ENCODE assay signal across 8 cellular contexts in genomic region chr17:37220609-37220953, GRCh38.
DNase-seq lines count a peak whose midpoint lies in the region; TF ChIP-seq lines count a peak whose summit lies in the region.

No MANE protein-coding gene starts in this region.

- no peak overlapping the region for H3K27ac Mint-ChIP-seq in Caco-2 (ENCODE audit: unreplicated experiment)
- H3K27ac Mint-ChIP-seq in glutamatergic neuron (ENCODE audit: unreplicated experiment), result no peak overlapping the region

- no peaks in the 10 kb centered on the region for H3K9me3 Mint-ChIP-seq in Caco-2 (ENCODE audit: unreplicated experiment)
- no peaks in the 10 kb centered on the region for H3K9me3 Mint-ChIP-seq in glutamatergic neuron (ENCODE audit: unreplicated experiment)

- no peak for TF ChIP-seq EP300 in transverse colon (IDR thresholded peaks at IDR 0.05; ENCODE audit: low read depth)

- DNase-seq in Caco-2 (peak in 1 of 2 experiments; percentile 29), HT-29 (ENCODE audit: low spot score) (peak; percentile 18), UCSD-AML1 (lab: John Stamatoyannopoulos, UW; ENCODE audit: unreplicated experiment) (peak; percentile 12), glutamatergic neuron (peak; percentile 55), transverse colon (peak; percentile 9), NCI-H226 (no peak), NCI-H128 (lab: John Stamatoyannopoulos, UW; ENCODE audit: unreplicated experiment) (no peak)
- DNase-seq in effector CD4-positive, alpha-beta T cell, result no peak

- H3K4me3 Mint-ChIP-seq in Caco-2 (ENCODE audit: unreplicated experiment), result no peak overlapping the region
- no peak overlapping the region for H3K4me3 Mint-ChIP-seq in glutamatergic neuron (ENCODE audit: unreplicated experiment)

- H3K36me3 ChIP-seq in Caco-2 (ENCODE audit: control insufficient read depth, insufficient read depth, low read length) (peaks cover 2% of the 10 kb centered on the region; the same call in 1 of the 2 replicates), transverse colon (peaks cover 0 to 33% (median 15%) of the 10 kb centered on the region in 4 donors)

- no peak overlapping the region for H3K27ac ChIP-seq in transverse colon

- POLR2A ChIA-PET in Caco-2 (lab: Charles Lee), result no interaction called here

- H3K4me1 ChIP-seq in Caco-2 (no peaks in the 10 kb centered on the region), transverse colon (no peaks in the 10 kb centered on the region)

- in situ Hi-C loops in transverse colon (cut with MboI; ENCODE audit: low pct_ligation_motif_present in 1 of 4, low pct_unique_long_range_greater_than_20kb in 1 of 4, low sequenced_read_pairs in 3 of 4), result loop anchor here in 1 of 4 donors (25.0 kb wide), 1 partner anchor 108 kb away; no protein-coding TSS in a partner anchor

- no peak for TF ChIP-seq POLR2A in transverse colon (IDR thresholded peaks at IDR 0.05)

- H3K27me3 Mint-ChIP-seq in Caco-2 (ENCODE audit: insufficient read depth, unreplicated experiment) (no peaks in the 10 kb centered on the region), glutamatergic neuron (ENCODE audit: unreplicated experiment) (no peaks in the 10 kb centered on the region)

- 43% methylated on average over 1 of the region's 1 CpG; no CpG with 5 or more reads in 1 of the 2 donors for WGBS in transverse colon (ENCODE audit: low coverage in 1 of 2), 2 donors

- H3K4me3 ChIP-seq in Caco-2 (ENCODE audit: low read depth, low read length) (no peak overlapping the region), transverse colon (no peak overlapping the region)

- peak; percentile 19 to 43 for TF ChIP-seq CTCF in Caco-2 (IDR thresholded peaks at IDR 0.05; ENCODE audit: insufficient read depth in 1 of 2, low read depth in 1 of 2, low read length in 1 of 2, severe bottlenecking in 1 of 2, unreplicated experiment in 1 of 2)
- no peak for TF ChIP-seq CTCF in glutamatergic neuron (IDR thresholded peaks at IDR 0.05; ENCODE audit: partially characterized antibody, unreplicated experiment)
- TF ChIP-seq CTCF in transverse colon (IDR thresholded peaks at IDR 0.05), result no peak

- no peaks in the 10 kb centered on the region for H3K27me3 ChIP-seq in Caco-2 (replicated peaks; ENCODE audit: control insufficient read depth, insufficient read depth, low read length)
- H3K27me3 ChIP-seq in transverse colon, result no peaks in the 10 kb centered on the region

- no TSS peak for BruUV-seq in Caco-2 (replicated peaks; lab: Mats Ljungman, UMichigan)

- H3K4me1 Mint-ChIP-seq in Caco-2 (ENCODE audit: low read depth, unreplicated experiment) (peaks cover 5% of the 10 kb centered on the region), glutamatergic neuron (ENCODE audit: low read depth, unreplicated experiment) (no peaks in the 10 kb centered on the region)

- H3K9me3 ChIP-seq in Caco-2 (no peaks in the 10 kb centered on the region), transverse colon (no peaks in the 10 kb centered on the region)

- intact Hi-C loops in Caco-2 (cut with micrococcal nuclease; ENCODE audit: unreplicated experiment), result no loop called here
- intact Hi-C loops in transverse colon (cut with DNase I; ENCODE audit: low total_unique reads), result no loop called here

- CTCF ChIA-PET in Caco-2 (lab: Charles Lee), result no interaction called here

- H3K36me3 Mint-ChIP-seq in Caco-2 (ENCODE audit: insufficient read depth, unreplicated experiment), result peaks cover 70% of the 10 kb centered on the region
- no peaks in the 10 kb centered on the region for H3K36me3 Mint-ChIP-seq in glutamatergic neuron (ENCODE audit: unreplicated experiment)

Comparison
In these comparisons a context has a peak if more than half of its experiments do, and no peak if none do; other contexts are left out.
1. DNase-seq: peak in HT-29 (single experiment), UCSD-AML1 (single experiment), glutamatergic neuron (single experiment) and transverse colon (single experiment); none in effector CD4-positive, alpha-beta T cell (single experiment), NCI-H226 (single experiment) and NCI-H128 (single experiment).
2. CTCF ChIP-seq: peak in Caco-2 (2 of 2); none in glutamatergic neuron (single experiment) and transverse colon (0 of 5).